Comparison of ENCODE assay signal across 9 cellular contexts in the genomic region with DNA sequence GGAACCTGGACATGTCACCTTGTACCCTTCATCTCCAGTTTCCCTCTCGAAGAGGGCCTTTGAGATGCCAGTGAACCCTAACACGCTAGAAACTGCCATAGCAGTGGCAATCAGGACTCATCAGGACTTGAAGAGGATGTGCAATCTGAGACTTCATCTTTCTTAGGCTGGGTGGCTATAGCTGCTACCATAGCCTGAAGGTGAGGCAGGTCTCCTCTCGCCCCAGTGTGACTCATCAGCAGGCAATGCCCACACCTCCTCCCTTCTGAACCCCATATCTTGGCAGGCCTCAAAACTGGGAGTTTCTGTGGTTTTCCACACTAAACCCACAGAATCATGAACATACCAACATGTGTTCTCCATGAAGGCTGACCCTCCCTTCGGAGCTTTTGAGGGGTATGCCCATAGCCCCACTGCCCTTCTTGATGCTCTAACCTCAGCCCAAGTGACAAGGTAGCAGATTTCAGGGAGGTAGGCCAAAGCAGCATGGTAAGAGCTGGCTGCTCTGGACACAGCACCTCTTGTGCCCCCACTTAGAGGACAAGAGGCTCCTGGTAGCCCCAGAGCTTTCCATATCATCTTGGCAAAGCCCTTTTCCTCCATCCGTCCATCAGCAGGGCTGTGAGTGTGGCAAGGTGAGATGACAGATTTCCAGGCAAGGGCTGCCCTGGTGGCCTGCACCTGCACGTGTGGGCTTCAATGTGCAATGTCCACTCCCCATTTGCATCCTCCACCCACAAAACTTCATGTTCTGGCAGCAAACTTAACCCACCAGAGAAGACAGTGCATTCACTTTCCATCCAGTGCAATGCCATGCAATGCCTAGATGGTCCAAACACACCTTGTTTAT. TPM values are rescaled to one million over a fixed set of nuclear protein-coding genes. Genes with fewer than 3 reads are reported as not detected.
A peak's percentile ranks its signal among the peaks of the same experiment; 100 is the strongest.
DNase-seq lines count a peak whose midpoint lies in the region; ATAC-seq, FAIRE-seq and TF ChIP-seq lines count a peak whose summit lies in the region.
"Had no signal": no experiment of that assay in that cellular context is flagged by ENCODE, and none has a peak within 500 bp of the region (broad histone marks: within the 10 kb centered on the region; RNA-seq: fewer than 3 reads in every experiment).

No MANE protein-coding gene starts in this region.

- no peaks in the 10 kb centered on the region for H3K9me3 ChIP-seq in PC-3 (ENCODE audit: low read length)
- no peaks in the 10 kb centered on the region for H3K9me3 ChIP-seq in skeletal muscle satellite cell (replicated peaks; ENCODE audit: low read length)

- H4K20me1 ChIP-seq in PC-3 (ENCODE audit: low read length): peaks cover 54% of the 10 kb centered on the region

- POLR2A ChIA-PET in PC-3 (lab: Charles Lee; ENCODE audit: unreplicated experiment): interaction anchor here (0.6 kb wide), 1 partner anchor 681 kb away, joined by 3 read pairs; no protein-coding TSS in a partner anchor

- peak; percentile 44 for FAIRE-seq in GM18507 (lab: Jason Lieb, UNC)

- no peak overlapping the region for H3K9ac ChIP-seq in PC-3 (ENCODE audit: low read length)
- H3K9ac ChIP-seq in skeletal muscle satellite cell (ENCODE audit: low read depth, low read length): peak overlapping the region; percentile 11

- peaks cover 3% of the 10 kb centered on the region for H3K36me3 ChIP-seq in PC-3 (ENCODE audit: low read depth, low read length)
- peaks cover 14% of the 10 kb centered on the region for H3K36me3 ChIP-seq in skeletal muscle satellite cell (ENCODE audit: insufficient read depth, low read length)

- H3K4me1 ChIP-seq in PC-3 (ENCODE audit: insufficient read depth, low read length) (peaks cover 31% of the 10 kb centered on the region), skeletal muscle satellite cell (ENCODE audit: control insufficient read depth, insufficient read depth, low read length) (peaks cover 34% of the 10 kb centered on the region)

- H2AFZ ChIP-seq in PC-3 (ENCODE audit: low read length): no peak overlapping the region

- peak overlapping the region; percentile 88 for H3K4me2 ChIP-seq in PC-3 (ENCODE audit: low read length)
- peak overlapping the region; percentile 85 for H3K4me2 ChIP-seq in skeletal muscle satellite cell (ENCODE audit: low read length)

- TF ChIP-seq CTCF in PC-3 (conservative IDR thresholded peaks at IDR 0.05; ENCODE audit: low read depth, low read length): no peak

- DNase-seq in GM18507 (ENCODE audit: extremely low spot score, insufficient read length, low read depth) (no peak), PC-3 (peak; percentile 74), NCI-H146 (lab: John Stamatoyannopoulos, UW) (no peak)
- DNase-seq: midbrain had no signal

- ATAC-seq in PC-3 (peak; percentile 61), esophagus mucosa (peak; percentile 68), GM18517 (IDR thresholded peaks at IDR 0.05; ENCODE audit: unreplicated experiment) (no peak), HG02870 (IDR thresholded peaks at IDR 0.05; ENCODE audit: unreplicated experiment) (no peak), GM18873 (IDR thresholded peaks at IDR 0.05; ENCODE audit: low FRiP score, unreplicated experiment) (no peak)

- BruUV-seq in PC-3 (replicated peaks; lab: Mats Ljungman, UMichigan): no TSS peak

- H3K79me2 ChIP-seq in PC-3 (ENCODE audit: low read length): peaks cover 86% of the 10 kb centered on the region

- no peaks in the 10 kb centered on the region for H3F3A ChIP-seq in PC-3 (ENCODE audit: low read length, unreplicated experiment)

- H3K4me3 ChIP-seq in PC-3 (ENCODE audit: low read length) (peak overlapping the region; percentile 92), skeletal muscle satellite cell (ENCODE audit: low read length) (peak overlapping the region; percentile 31)

- intact Hi-C loops in PC-3 (cut with micrococcal nuclease): loop anchor here (5.0 kb wide), 1 partner anchor 118 kb away; no protein-coding TSS in a partner anchor

- CTCF ChIA-PET in PC-3 (lab: Charles Lee): no interaction called here

- H3K9me2 ChIP-seq in PC-3 (replicated peaks; ENCODE audit: low read length): no peaks in the 10 kb centered on the region

- H3K27ac ChIP-seq in PC-3 (ENCODE audit: low read length): peak overlapping the region; percentile 13; the same call in 1 of the 2 replicates

- H3K27me3 ChIP-seq in PC-3 (ENCODE audit: low read length) (no peaks in the 10 kb centered on the region), skeletal muscle satellite cell (ENCODE audit: control insufficient read depth, insufficient read depth, low read length) (no peaks in the 10 kb centered on the region)

RNA-seq across cellular contexts. Expression of a gene that starts 2.6 kb away (rescaled TPM):
- total RNA-seq in PC-3 (2014; rRNA removed) (100 and 120 TPM in 2 replicates), esophagus mucosa (66.1 TPM)
- 32.2 and 48.5 TPM in 2 replicates for total RNA-seq in skeletal muscle satellite cell (2012; rRNA removed)

RNA-seq across cellular contexts. Expression of a gene that starts 4.0 kb away (rescaled TPM):
- total RNA-seq in PC-3 (2014; rRNA removed) (not detected in 2 replicates), esophagus mucosa (0.28 TPM)
- under 0.01 TPM in 1 of 2 replicates, not detected in the other for total RNA-seq in skeletal muscle satellite cell (2012; rRNA removed)

Comparison
In these comparisons a context has a peak if more than half of its experiments do, and no peak if none do; other contexts are left out.
1. ATAC-seq: peak in PC-3 (single experiment) and esophagus mucosa (single experiment); none in GM18517 (single experiment), HG02870 (single experiment) and GM18873 (single experiment).